ENCODE assay signal across 22 cellular contexts in the genomic region with DNA sequence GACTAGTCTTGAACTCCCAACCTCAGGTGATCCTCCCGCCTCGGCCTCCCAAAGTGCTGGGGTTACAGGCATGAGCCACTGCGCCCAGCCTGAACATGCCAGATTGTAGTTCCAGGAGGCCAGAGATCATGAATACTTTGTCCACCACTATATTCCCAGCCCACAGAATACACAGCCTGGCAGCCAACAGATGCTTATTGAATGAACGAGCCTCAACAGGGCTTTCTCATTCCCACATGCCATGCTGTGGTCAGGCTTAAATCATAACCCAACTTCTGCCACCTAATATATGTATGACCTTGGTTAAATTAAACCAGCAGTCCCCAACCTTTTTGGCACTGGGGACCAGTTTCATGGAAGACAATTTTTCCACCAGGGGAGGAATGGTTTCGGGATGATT.
"Had no signal": no experiment of that assay in that cellular context is flagged by ENCODE, and none has a peak within 500 bp of the region (broad histone marks: within the 10 kb centered on the region; RNA-seq: fewer than 3 reads in every experiment).

No MANE protein-coding gene starts in this region.

- H3K27me3 ChIP-seq: dorsolateral prefrontal cortex, esophagus squamous epithelium, gastrocnemius medialis, left lung had no signal

- H3K4me3 ChIP-seq: coronary artery, dorsolateral prefrontal cortex, esophagus squamous epithelium, gastrocnemius medialis, heart right ventricle, left lung, lower lobe of right lung had no signal

- H3K27ac ChIP-seq: coronary artery, dorsolateral prefrontal cortex, epithelial cell of prostate, esophagus squamous epithelium, gastrocnemius medialis, heart right ventricle, left lung, lower lobe of right lung had no signal

- H3K36me3 ChIP-seq: gastrocnemius medialis, left lung, lower lobe of right lung had no signal

- DNase-seq: dermis blood vessel endothelial cell; dorsolateral prefrontal cortex; effector CD8-positive, alpha-beta T cell; effector memory CD8-positive, alpha-beta T cell; endodermal cell; erythroblast; esophagus squamous epithelium; foreskin fibroblast; foreskin melanocyte; gastrocnemius medialis; glutamatergic neuron; head of caudate nucleus; heart right ventricle; hippocampal formation; left cardiac atrium; left lung; left ventricle myocardium superior; lower lobe of right lung; mesenchymal stem cell; midbrain had no signal

- H3K9me3 ChIP-seq: esophagus squamous epithelium, gastrocnemius medialis, heart right ventricle, left lung, lower lobe of right lung had no signal
